Comparison of ENCODE assay signal across 26 cellular contexts in the genomic region with DNA sequence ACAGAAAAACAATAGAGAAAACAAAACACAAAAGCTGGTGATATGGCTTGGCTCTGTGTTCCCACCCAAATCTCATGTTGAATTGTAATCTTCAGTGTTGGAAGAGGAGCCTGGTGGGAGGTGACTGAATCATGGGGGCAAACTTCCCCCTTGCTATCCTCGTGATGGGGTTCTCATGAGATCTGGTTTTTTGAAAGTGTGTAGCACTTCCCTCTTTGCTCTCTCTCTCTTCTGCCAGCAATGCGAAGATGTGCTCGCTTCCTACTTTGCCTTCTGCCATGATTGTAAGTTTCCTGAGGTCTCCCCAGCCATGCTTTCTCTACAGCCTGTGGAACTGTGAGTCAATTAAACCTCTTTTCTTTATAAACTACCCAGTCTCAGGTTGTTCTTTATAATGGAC.
"Had no signal": no experiment of that assay in that cellular context is flagged by ENCODE, and none has a peak within 500 bp of the region (broad histone marks: within the 10 kb centered on the region; RNA-seq: fewer than 3 reads in every experiment).

No MANE protein-coding gene starts in this region.

- H3K9me3 Mint-ChIP-seq: effector memory CD8-positive, alpha-beta T cell; immature natural killer cell; natural killer cell treated with Interleukin-12 subunit alpha and Interleukin-12 subunit beta and Interleukin-15 and Interleukin-18, amount 100 ng/mL, for 72 hours had no signal

- H3K27ac ChIP-seq: coronary artery, esophagus squamous epithelium, left ventricle myocardium inferior, lower lobe of right lung, neutrophil, parathyroid adenoma, right lobe of liver, stomach, thyroid gland had no signal

- H3K36me3 Mint-ChIP-seq: immature natural killer cell; natural killer cell treated with Interleukin-12 subunit alpha and Interleukin-12 subunit beta and Interleukin-15 and Interleukin-18, amount 100 ng/mL, for 72 hours had no signal

- H3K9me3 ChIP-seq: esophagus squamous epithelium, left ventricle myocardium inferior, lower lobe of right lung, neutrophil, right lobe of liver, stomach, thyroid gland had no signal

- H3K27me3 Mint-ChIP-seq: effector memory CD8-positive, alpha-beta T cell had no signal

- H3K4me3 Mint-ChIP-seq: effector memory CD8-positive, alpha-beta T cell; immature natural killer cell; natural killer cell treated with Interleukin-12 subunit alpha and Interleukin-12 subunit beta and Interleukin-15 and Interleukin-18, amount 100 ng/mL, for 72 hours; neural crest cell had no signal

- DNase-seq: effector memory CD8-positive, alpha-beta T cell; erythroblast; esophagus squamous epithelium; foreskin melanocyte; glutamatergic neuron; hypothalamus; immature natural killer cell; islet precursor cell; kidney glomerular epithelial cell; left colon; left ventricle myocardium inferior; lower lobe of right lung; right lobe of liver; small intestine; stimulated activated CD4-positive, alpha-beta T cell treated with anti-CD3 and anti-CD28 coated beads, Interleukin-15, amount 100 ng/mL, for 24 hours; stimulated activated CD4-positive, alpha-beta T cell treated with anti-CD3 and anti-CD28 coated beads, Interleukin-2, amount 100 ng/mL, for 48 hours; stimulated activated naive CD4-positive, alpha-beta T cell; stomach; thyroid gland; trophoblast cell had no signal

- H3K4me1 ChIP-seq: esophagus squamous epithelium, left ventricle myocardium inferior, lower lobe of right lung, parathyroid adenoma, stomach, thyroid gland had no signal

- H3K4me3 ChIP-seq: coronary artery, esophagus squamous epithelium, left ventricle myocardium inferior, lower lobe of right lung, right lobe of liver, stomach, thyroid gland had no signal

- H3K36me3 ChIP-seq: esophagus squamous epithelium, left ventricle myocardium inferior, lower lobe of right lung, neutrophil, right lobe of liver, stomach, thyroid gland had no signal

- H3K4me1 Mint-ChIP-seq: immature natural killer cell had no signal

- H3K27ac Mint-ChIP-seq: effector memory CD8-positive, alpha-beta T cell; immature natural killer cell; natural killer cell treated with Interleukin-12 subunit alpha and Interleukin-12 subunit beta and Interleukin-15 and Interleukin-18, amount 100 ng/mL, for 72 hours; progenitor cell of endocrine pancreas had no signal

- H3K27me3 ChIP-seq: esophagus squamous epithelium, neutrophil, right lobe of liver, stomach, thyroid gland had no signal

- ATAC-seq: effector memory CD8-positive, alpha-beta T cell; left colon; lower lobe of right lung; natural killer cell treated with Interleukin-12 subunit alpha and Interleukin-12 subunit beta and Interleukin-15 and Interleukin-18, amount 100 ng/mL, for 72 hours; right lobe of liver had no signal
